ENCODE assay signal across 28 cellular contexts in the genomic region with DNA sequence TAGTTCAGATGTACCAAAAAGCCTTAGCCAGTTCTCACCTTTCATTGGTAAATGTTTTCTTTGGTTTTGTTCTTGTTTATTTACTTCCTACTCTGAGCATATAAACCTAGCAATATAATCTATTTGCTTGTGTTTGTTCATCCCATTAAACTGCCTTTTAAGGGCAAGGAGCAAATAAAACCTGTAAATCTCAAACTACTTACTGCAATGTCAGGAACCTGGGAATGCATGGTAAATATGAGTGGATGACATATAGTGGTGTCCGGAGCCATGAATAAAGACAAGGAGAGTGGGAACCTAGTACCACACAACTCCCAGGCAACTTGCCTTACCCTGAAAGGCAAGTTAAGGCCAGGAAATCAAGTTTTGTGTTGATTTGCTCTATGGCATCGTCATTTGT.
DNase-seq lines count a peak whose midpoint lies in the region; ATAC-seq, FAIRE-seq and TF ChIP-seq lines count a peak whose summit lies in the region.
"Had no signal": no experiment of that assay in that cellular context is flagged by ENCODE, and none has a peak within 500 bp of the region (broad histone marks: within the 10 kb centered on the region; RNA-seq: fewer than 3 reads in every experiment).

No MANE protein-coding gene starts in this region.

- CTCF ChIA-PET in K562 (lab: Yijun Ruan, JAX; ENCODE audit: low intra/inter-chr PET ratio), result no interaction called here

- 20% methylated on average over 2 of the region's 2 CpGs for WGBS in K562 (ENCODE audit: insufficient coverage, low coverage, missing lambda C conversion rate)

- intact Hi-C loops in K562 (cut with micrococcal nuclease), result no loop called here

- POLR2A ChIA-PET in K562 (lab: Yijun Ruan, JAX), result no interaction called here

- H3K4me3 ChIP-seq in K562, result no peak overlapping the region
- H3K4me3 ChIP-seq: GM23338, Peyer's patch had no signal

- TF ChIP-seq RAD21 in K562 (CRISPR knock-in tag; conservative IDR thresholded peaks at IDR 0.05 in 1 of 2, IDR thresholded peaks at IDR 0.05 in 1 of 2), result no peak

- H3K4me2 ChIP-seq in K562 (ENCODE audit: insufficient read depth, low read length), result no peak overlapping the region
- H3K4me2 ChIP-seq: GM23338, KMS-11 had no signal

- no peaks in the 10 kb centered on the region for H3K36me3 Mint-ChIP-seq in stimulated activated memory B cell treated with anti-CD40 and anti-IgM and Interleukin-4, amounts not matched to agents 10 μg/mL and 1 μg/mL and 100 μg/mL, for 72 hours
- no peaks in the 10 kb centered on the region for H3K36me3 Mint-ChIP-seq in activated T-cell treated with anti-CD3 and anti-CD28 coated beads, Interleukin-2, amount 50 U/mL, for 72 hours (ENCODE audit: insufficient read depth in 2 of 2)
- H3K36me3 Mint-ChIP-seq: CD14-positive monocyte had no signal

- no TSS peak for BruUV-seq in K562 (replicated peaks; lab: Mats Ljungman, UMichigan)

- H3K27me3 Mint-ChIP-seq in stimulated activated memory B cell treated with anti-CD40 and anti-IgM and Interleukin-4, amounts not matched to agents 10 μg/mL and 1 μg/mL and 100 μg/mL, for 72 hours, result no peaks in the 10 kb centered on the region
- H3K27me3 Mint-ChIP-seq in activated T-cell treated with anti-CD3 and anti-CD28 coated beads, Interleukin-2, amount 50 U/mL, for 72 hours (ENCODE audit: low read depth), result no peaks in the 10 kb centered on the region

- no peak overlapping the region for H3K9ac ChIP-seq in K562 (ENCODE audit: insufficient read depth in 1 of 2, low read depth in 2 of 2, low read length in 2 of 2)
- H3K9ac ChIP-seq: KMS-11 had no signal

- H3K4me1 ChIP-seq in K562 (replicated peaks in 1 of 2; ENCODE audit: control insufficient read depth in 2 of 2, insufficient read depth in 2 of 2, low read length in 2 of 2), result no peaks in the 10 kb centered on the region
- H3K4me1 ChIP-seq: BE2C, Peyer's patch had no signal

- TF ChIP-seq POLR2A in K562 (conservative IDR thresholded peaks at IDR 0.05), result no peak

- in situ Hi-C loops in K562 (cut with MboI), result no loop called here

- H3K27ac ChIP-seq in K562 (ENCODE audit: extremely low read depth, low read depth, low read length), result no peak overlapping the region
- H3K27ac ChIP-seq: KMS-11, Peyer's patch had no signal

- H3K27ac Mint-ChIP-seq in stimulated activated memory B cell treated with anti-CD40 and anti-IgM and Interleukin-4, amounts not matched to agents 10 μg/mL and 1 μg/mL and 100 μg/mL, for 72 hours, result no peak overlapping the region
- H3K27ac Mint-ChIP-seq in activated T-cell treated with anti-CD3 and anti-CD28 coated beads, Interleukin-2, amount 50 U/mL, for 72 hours, result no peak overlapping the region
- H3K27ac Mint-ChIP-seq: CD14-positive monocyte; GM23338; H9; T-helper 1 cell treated with Interleukin-12 subunit alpha and Interleukin-12 subunit beta and Interleukin-4 antibody, amounts not matched to agents 30 μg/mL and 1 μg/mL, for 36 hours had no signal

- DNase-seq in DMS153 (lab: John Stamatoyannopoulos, UW) (peak; percentile 34), DMS153 treated with DMSO at 0.1 percent for 48 hours (lab: John Stamatoyannopoulos, UW; ENCODE audit: unreplicated experiment) (no peak), HuH-7.5 (ENCODE audit: low spot score) (peak; percentile 3), NCI-H748 treated with DMSO at 0.1 percent for 48 hours (lab: John Stamatoyannopoulos, UW) (peak; percentile 23), K562 (ENCODE audit: extremely low read depth in 1 of 4, low spot score in 3 of 4) (no peak)
- no peak for DNase-seq in activated CD8-positive, alpha-beta memory T cell treated with anti-CD3 and anti-CD28 coated beads for 24 hours
- no peak for DNase-seq in activated T-cell treated with anti-CD3 and anti-CD28 coated beads, Interleukin-2, amount 50 U/mL, for 72 hours
- DNase-seq: 8988T, ACHN, BE2C, Calu3, H9, IMR-90, NCI-H1048, NCI-H1436 treated with DMSO at 0.1 percent for 48 hours, NCI-H187 treated with DMSO at 0.1 percent for 48 hours, NCI-H2227 treated with DMSO at 0.1 percent for 48 hours, NCI-H510A treated with DMSO at 0.1 percent for 48 hours, Peyer's patch, SHP77 treated with DMSO at 0.1 percent for 48 hours, SW 1271 had no signal

- no peak for FAIRE-seq in K562 (lab: Jason Lieb, UNC)
- FAIRE-seq: G401.6, HTR-8/SVneo had no signal

- H3K27me3 ChIP-seq in K562 (ENCODE audit: control insufficient read depth in 2 of 2, insufficient read depth in 2 of 2, low read length in 2 of 2), result no peaks in the 10 kb centered on the region
- H3K27me3 ChIP-seq: BE2C, Peyer's patch had no signal

- no peaks in the 10 kb centered on the region for H3K9me3 ChIP-seq in K562 (replicated peaks; ENCODE audit: control insufficient read depth, insufficient read depth, low read depth, low read length)
- H3K9me3 ChIP-seq: BE2C, Peyer's patch had no signal

- H3K4me1 Mint-ChIP-seq in stimulated activated memory B cell treated with anti-CD40 and anti-IgM and Interleukin-4, amounts not matched to agents 10 μg/mL and 1 μg/mL and 100 μg/mL, for 72 hours, result no peaks in the 10 kb centered on the region
- no peaks in the 10 kb centered on the region for H3K4me1 Mint-ChIP-seq in activated T-cell treated with anti-CD3 and anti-CD28 coated beads, Interleukin-2, amount 50 U/mL, for 72 hours (ENCODE audit: low read depth)
- H3K4me1 Mint-ChIP-seq: CD14-positive monocyte had no signal

- H3K4me3 Mint-ChIP-seq in stimulated activated memory B cell treated with anti-CD40 and anti-IgM and Interleukin-4, amounts not matched to agents 10 μg/mL and 1 μg/mL and 100 μg/mL, for 72 hours, result no peak overlapping the region
- no peak overlapping the region for H3K4me3 Mint-ChIP-seq in activated T-cell treated with anti-CD3 and anti-CD28 coated beads, Interleukin-2, amount 50 U/mL, for 72 hours
- H3K4me3 Mint-ChIP-seq: CD14-positive monocyte; GM23338; H9; T-helper 1 cell treated with Interleukin-12 subunit alpha and Interleukin-12 subunit beta and Interleukin-4 antibody, amounts not matched to agents 30 μg/mL and 1 μg/mL, for 36 hours had no signal

- no peak for TF ChIP-seq CTCF in K562 (IDR thresholded peaks at IDR 0.05 in 2 of 3, conservative IDR thresholded peaks at IDR 0.05 in 1 of 3; ENCODE audit: insufficient read depth in 2 of 3, low read depth in 1 of 3, low read length in 3 of 3)

- no peaks in the 10 kb centered on the region for H3K79me2 ChIP-seq in K562 (ENCODE audit: control insufficient read depth, insufficient read depth, low read length)

- ATAC-seq in K562, result no peak
- no peak for ATAC-seq in stimulated activated memory B cell treated with anti-CD40 and anti-IgM and Interleukin-4, amounts not matched to agents 10 μg/mL and 1 μg/mL and 100 μg/mL, for 72 hours
- ATAC-seq in activated T-cell treated with anti-CD3 and anti-CD28 coated beads, Interleukin-2, amount 50 U/mL, for 72 hours (replicated peaks in 1 of 2), result no peak
- ATAC-seq: GM23338 had no signal

- no peaks in the 10 kb centered on the region for H3K9me1 ChIP-seq in K562 (ENCODE audit: control insufficient read depth, insufficient read depth, low read length)

- TF ChIP-seq EP300 in K562 (IDR thresholded peaks at IDR 0.05; ENCODE audit: low read length), result no peak

- 0 out of 2 replicates have a peak overlapping the region, but pooled peaks have one; percentile 49 for H2AFZ ChIP-seq in K562 (ENCODE audit: low read depth, low read length)
- H2AFZ ChIP-seq: GM23338 had no signal

- H4K20me1 ChIP-seq in K562 (replicated peaks; ENCODE audit: control insufficient read depth, insufficient read depth, low read length), result no peaks in the 10 kb centered on the region

- no peaks in the 10 kb centered on the region for H3K36me3 ChIP-seq in K562 (ENCODE audit: control insufficient read depth, insufficient read depth, low read length)
- H3K36me3 ChIP-seq: BE2C, Peyer's patch had no signal

- H3K9me3 Mint-ChIP-seq in stimulated activated memory B cell treated with anti-CD40 and anti-IgM and Interleukin-4, amounts not matched to agents 10 μg/mL and 1 μg/mL and 100 μg/mL, for 72 hours, result no peaks in the 10 kb centered on the region
- H3K9me3 Mint-ChIP-seq in activated T-cell treated with anti-CD3 and anti-CD28 coated beads, Interleukin-2, amount 50 U/mL, for 72 hours, result peaks cover 1% of the 10 kb centered on the region in 2 donors
- H3K9me3 Mint-ChIP-seq: GM23338, H9 had no signal

TF ChIP-seq in K562, 482 proteins besides CTCF, POLR2A, EP300 and RAD21:
- TF ChIP-seq NBN (IDR thresholded peaks at IDR 0.05; ENCODE audit: low read depth) (no peak), TAF1 (IDR thresholded peaks at IDR 0.05; ENCODE audit: control insufficient read depth, extremely low read depth, insufficient read depth, low read length, severe bottlenecking) (no peak), CCAR2 (IDR thresholded peaks at IDR 0.05; ENCODE audit: low read depth, low read length) (no peak), ZBTB43 (CRISPR knock-in tag; IDR thresholded peaks at IDR 0.05) (no peak), FOXA1 (IDR thresholded peaks at IDR 0.05; ENCODE audit: borderline replicate concordance) (no peak), MTF1 (CRISPR knock-in tag; IDR thresholded peaks at IDR 0.05; ENCODE audit: borderline replicate concordance) (no peak), MTA3 (IDR thresholded peaks at IDR 0.05; ENCODE audit: borderline replicate concordance) (no peak), ILF3 (IDR thresholded peaks at IDR 0.05; ENCODE audit: borderline replicate concordance) (no peak), DMBX1 (CRISPR knock-in tag; IDR thresholded peaks at IDR 0.05; ENCODE audit: borderline replicate concordance) (no peak), ADNP (tag; IDR thresholded peaks at IDR 0.05) (no peak), PTRF (tag; IDR thresholded peaks at IDR 0.05) (no peak), HLTF (IDR thresholded peaks at IDR 0.05) (no peak)
TF ChIP-seq in K562: peak in this region for 0.

Comparison
In these comparisons a context has a peak if more than half of its experiments do, and no peak if none do; other contexts are left out.
1. DNase-seq: peak in DMS153 (single experiment), HuH-7.5 (single experiment) and NCI-H748 treated with DMSO at 0.1 percent for 48 hours (single experiment); none in DMS153 treated with DMSO at 0.1 percent for 48 hours (single experiment), K562 (0 of 4), activated CD8-positive, alpha-beta memory T cell treated with anti-CD3 and anti-CD28 coated beads for 24 hours (single experiment) and activated T-cell treated with anti-CD3 and anti-CD28 coated beads, Interleukin-2, amount 50 U/mL, for 72 hours (0 of 2).